15 cellular contexts compared by ENCODE assay signal in the genomic region with DNA sequence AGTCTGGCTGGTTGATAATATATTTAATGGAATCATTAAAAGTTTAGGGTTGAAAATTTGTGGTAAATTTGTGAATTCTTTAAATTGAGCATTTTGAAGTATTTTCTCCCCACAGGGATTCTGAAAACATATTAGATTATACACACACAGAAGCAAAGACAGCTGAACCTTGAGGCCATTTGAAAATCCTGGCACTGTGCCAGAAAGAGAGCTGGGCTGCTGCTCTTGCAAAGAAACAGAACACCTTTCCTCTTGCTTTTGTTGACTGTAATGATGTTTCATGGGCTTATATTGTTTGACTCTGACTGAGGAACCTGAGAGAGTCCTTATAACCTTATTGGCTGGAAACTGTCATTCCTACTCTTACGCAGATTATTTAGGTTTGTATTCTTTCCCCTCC. TPM values are rescaled to one million over a fixed set of nuclear protein-coding genes. Genes with fewer than 3 reads are reported as not detected.
DNase-seq lines count a peak whose midpoint lies in the region; ATAC-seq and TF ChIP-seq lines count a peak whose summit lies in the region.
"Had no signal": no experiment of that assay in that cellular context is flagged by ENCODE, and none has a peak within 500 bp of the region (broad histone marks: within the 10 kb centered on the region; RNA-seq: fewer than 3 reads in every experiment).

No MANE protein-coding gene starts in this region.

- CTCF ChIA-PET in PC-3 (lab: Charles Lee), result no interaction called here

- TF ChIP-seq CTCF in PC-3 (conservative IDR thresholded peaks at IDR 0.05; ENCODE audit: low read depth, low read length) (no peak), glutamatergic neuron (IDR thresholded peaks at IDR 0.05; ENCODE audit: partially characterized antibody, unreplicated experiment) (no peak)

- DNase-seq in DMS79 treated with DMSO at 0.1 percent for 48 hours (lab: John Stamatoyannopoulos, UW) (peak; percentile 90), NCI-H187 (lab: John Stamatoyannopoulos, UW) (peak; percentile 70 to 87), PC-3 (peak; percentile 35), lung microvascular endothelial cell (ENCODE audit: low read depth in 2 of 2) (peak; percentile 20), glutamatergic neuron (no peak), T-helper 17 cell (no peak), ecto neural progenitor cell (ENCODE audit: low spot score) (no peak)
- no peak for DNase-seq in stimulated activated CD4-positive, alpha-beta T cell treated with anti-CD3 and anti-CD28 coated beads, Interleukin-1b, Interleukin-23, amount 100 ng/mL, for 48 hours
- DNase-seq: activated CD4-positive, alpha-beta T cell treated with anti-CD3 and anti-CD28 coated beads for 48 hours; activated naive CD4-positive, alpha-beta T cell; heart left ventricle; MV-4-11 had no signal

- peaks cover under 1% of the 10 kb centered on the region for H3K27me3 Mint-ChIP-seq in glutamatergic neuron (ENCODE audit: unreplicated experiment)
- no peaks in the 10 kb centered on the region for H3K27me3 Mint-ChIP-seq in T-helper 17 cell
- H3K27me3 Mint-ChIP-seq: progenitor cell of endocrine pancreas had no signal

- H3K4me2 ChIP-seq in PC-3 (ENCODE audit: low read length), result no peak overlapping the region

- no peaks in the 10 kb centered on the region for H3K27me3 ChIP-seq in PC-3 (ENCODE audit: low read length)
- H3K27me3 ChIP-seq: heart left ventricle, tibial nerve had no signal

- H3K27ac Mint-ChIP-seq in glutamatergic neuron (ENCODE audit: unreplicated experiment) (no peak overlapping the region), T-helper 17 cell (no peak overlapping the region)
- H3K27ac Mint-ChIP-seq: progenitor cell of endocrine pancreas had no signal

- no peaks in the 10 kb centered on the region for H3K9me3 ChIP-seq in PC-3 (ENCODE audit: low read length)
- no peaks in the 10 kb centered on the region for H3K9me3 ChIP-seq in T-helper 17 cell (ENCODE audit: control insufficient read depth, low read length, poor library complexity, severe bottlenecking)
- H3K9me3 ChIP-seq: heart left ventricle, tibial nerve had no signal

- H3K9me2 ChIP-seq in PC-3 (replicated peaks; ENCODE audit: low read length), result no peaks in the 10 kb centered on the region

- H4K20me1 ChIP-seq in PC-3 (ENCODE audit: low read length), result no peaks in the 10 kb centered on the region; the same call in 1 of the 2 replicates

- H3K9me3 Mint-ChIP-seq in glutamatergic neuron (ENCODE audit: unreplicated experiment), result peaks cover 4% of the 10 kb centered on the region

- no peak overlapping the region for H3K9ac ChIP-seq in PC-3 (ENCODE audit: low read length)

- peaks cover 13% of the 10 kb centered on the region for H3K4me1 ChIP-seq in PC-3 (ENCODE audit: insufficient read depth, low read length)

- ATAC-seq in PC-3, result no peak
- no peak for ATAC-seq in T-helper 17 cell
- ATAC-seq: heart left ventricle had no signal

- intact Hi-C loops in PC-3 (cut with micrococcal nuclease), result no loop called here

- H3K36me3 ChIP-seq in PC-3 (ENCODE audit: low read depth, low read length), result peaks cover 25% of the 10 kb centered on the region

- H3K79me2 ChIP-seq in PC-3 (ENCODE audit: low read length), result peaks cover 72% of the 10 kb centered on the region

- H3K4me3 Mint-ChIP-seq in glutamatergic neuron (ENCODE audit: unreplicated experiment) (no peak overlapping the region), T-helper 17 cell (no peak overlapping the region)

- H3K27ac ChIP-seq in PC-3 (ENCODE audit: low read length), result no peak overlapping the region
- H3K27ac ChIP-seq: heart left ventricle, tibial nerve had no signal

- H3K4me1 Mint-ChIP-seq in glutamatergic neuron (ENCODE audit: low read depth, unreplicated experiment), result peaks cover 10% of the 10 kb centered on the region
- peaks cover 30% of the 10 kb centered on the region for H3K4me1 Mint-ChIP-seq in T-helper 17 cell

- POLR2A ChIA-PET in PC-3 (lab: Charles Lee; ENCODE audit: unreplicated experiment), result no interaction called here

- BruUV-seq in PC-3 (replicated peaks; lab: Mats Ljungman, UMichigan), result no TSS peak

- H3K4me3 ChIP-seq in PC-3 (ENCODE audit: low read length), result no peak overlapping the region
- H3K4me3 ChIP-seq: heart left ventricle, lung, tibial nerve had no signal

- H3K36me3 Mint-ChIP-seq in glutamatergic neuron (ENCODE audit: unreplicated experiment), result no peaks in the 10 kb centered on the region
- peaks cover 4% of the 10 kb centered on the region for H3K36me3 Mint-ChIP-seq in T-helper 17 cell (ENCODE audit: low read depth)

- H2AFZ ChIP-seq in PC-3 (ENCODE audit: low read length), result no peak overlapping the region

- H3F3A ChIP-seq in PC-3 (ENCODE audit: low read length, unreplicated experiment), result no peaks in the 10 kb centered on the region

RNA-seq across cellular contexts. Expression of a gene that starts 4.8 kb away (rescaled TPM):
- 73.7 and 88.2 TPM in 2 replicates for total RNA-seq in PC-3 (2014; rRNA removed)
- 86.5 and 116 TPM in 2 replicates for total RNA-seq in lung microvascular endothelial cell
- 63.7 TPM for total RNA-seq in glutamatergic neuron (ENCODE audit: unreplicated experiment)
- total RNA-seq in T-helper 17 cell, result 10 to 100 TPM; 63.8 to 63.9 TPM

RNA-seq across cellular contexts. Expression of a gene that starts 52.5 kb away (rescaled TPM):
- total RNA-seq in PC-3 (2014; rRNA removed), result 171 and 199 TPM in 2 replicates
- total RNA-seq in lung microvascular endothelial cell, result 104 and 115 TPM in 2 replicates
- total RNA-seq in glutamatergic neuron (ENCODE audit: unreplicated experiment), result 86.0 TPM
- 100 to 1,000 TPM; 107 to 130 TPM for total RNA-seq in T-helper 17 cell

Comparison
In these comparisons a context has a peak if more than half of its experiments do, and no peak if none do; other contexts are left out.
1. DNase-seq: peak in DMS79 treated with DMSO at 0.1 percent for 48 hours (single experiment), NCI-H187 (2 of 2), PC-3 (single experiment) and lung microvascular endothelial cell (2 of 2); none in glutamatergic neuron (single experiment), T-helper 17 cell (0 of 3), stimulated activated CD4-positive, alpha-beta T cell treated with anti-CD3 and anti-CD28 coated beads, Interleukin-1b, Interleukin-23, amount 100 ng/mL, for 48 hours (single experiment) and ecto neural progenitor cell (single experiment).